In genomic region chr1:89002176-89002575, GRCh38 we compare ENCODE assay signal across 1 cellular context. TPM values are rescaled to one million over a fixed set of nuclear protein-coding genes. Genes with fewer than 3 reads are reported as not detected.
"Had no signal": no experiment of that assay in that cellular context is flagged by ENCODE, and none has a peak within 500 bp of the region (broad histone marks: within the 10 kb centered on the region; RNA-seq: fewer than 3 reads in every experiment).

No MANE protein-coding gene starts in this region.

RNA-seq across cellular contexts. Expression of gene GBP3, which starts 20.5 kb away (rescaled TPM):
- total RNA-seq: endodermal cell had no signal
